In genomic region chr3:128081846-128082245, GRCh38 we compare ENCODE assay signal across 3 cellular contexts.
TF ChIP-seq lines count a peak whose summit lies in the region.

No MANE protein-coding gene starts in this region.

TF ChIP-seq in liver, 16 proteins besides CTCF, POLR2A, EP300 and RAD21:
- TF ChIP-seq ZBTB33 (IDR thresholded peaks at IDR 0.05) (peak; percentile 30), EGR1 (IDR thresholded peaks at IDR 0.05; ENCODE audit: low read depth in 2 of 2) (no peak), SP1 (IDR thresholded peaks at IDR 0.05) (no peak), JUND (IDR thresholded peaks at IDR 0.05) (peak in 1 of 2 donors; percentile 67), FOXA1 (IDR thresholded peaks at IDR 0.05) (peak; percentile 16), HNF4A (conservative IDR thresholded peaks at IDR 0.05) (peak; percentile 29 to 70), FOXA2 (IDR thresholded peaks at IDR 0.05) (peak; percentile 26), RXRA (IDR thresholded peaks at IDR 0.05) (peak; percentile 47 to 84), YY1 (IDR thresholded peaks at IDR 0.05) (peak; percentile 74), MAX (IDR thresholded peaks at IDR 0.05) (peak; percentile 56), GABPA (IDR thresholded peaks at IDR 0.05 in 1 of 2, conservative IDR thresholded peaks at IDR 0.05 in 1 of 2) (peak in 1 of 2 donors; percentile 26)

TF ChIP-seq in HepG2, 621 proteins besides CTCF, POLR2A, EP300 and RAD21 (continues in another document):
- TF ChIP-seq SNAPC5 (CRISPR knock-in tag; IDR thresholded peaks at IDR 0.05; ENCODE audit: borderline replicate concordance): no peak
- TF ChIP-seq ZNF235 (CRISPR knock-in tag; IDR thresholded peaks at IDR 0.05; ENCODE audit: borderline replicate concordance): no peak
- no peak for TF ChIP-seq ZNF362 (CRISPR knock-in tag; IDR thresholded peaks at IDR 0.05; ENCODE audit: borderline replicate concordance)
- no peak for TF ChIP-seq TRIM22 (IDR thresholded peaks at IDR 0.05)
- TF ChIP-seq RNF2 (conservative IDR thresholded peaks at IDR 0.05; ENCODE audit: low read depth): no peak
- TF ChIP-seq HDAC2 (CRISPR knock-in tag; IDR thresholded peaks at IDR 0.05): no peak
- no peak for TF ChIP-seq ZNF432 (CRISPR knock-in tag; IDR thresholded peaks at IDR 0.05; ENCODE audit: borderline replicate concordance)
- no peak for TF ChIP-seq MIER2 (CRISPR knock-in tag; IDR thresholded peaks at IDR 0.05)
- no peak for TF ChIP-seq HNF4G (IDR thresholded peaks at IDR 0.05; ENCODE audit: borderline replicate concordance, low read depth, low read length)
- no peak for TF ChIP-seq HNF4G (CRISPR knock-in tag; IDR thresholded peaks at IDR 0.05; ENCODE audit: borderline replicate concordance, low read depth)
- TF ChIP-seq RERE (CRISPR knock-in tag; IDR thresholded peaks at IDR 0.05; ENCODE audit: low read depth): no peak
- TF ChIP-seq PRDM10 (CRISPR knock-in tag; IDR thresholded peaks at IDR 0.05; ENCODE audit: low read depth): no peak

TF ChIP-seq in GM23338, 12 proteins besides CTCF, POLR2A, EP300 and RAD21:
- no peak for TF ChIP-seq STAT1 (IDR thresholded peaks at IDR 0.05; ENCODE audit: unreplicated experiment)
- TF ChIP-seq EZH2 (IDR thresholded peaks at IDR 0.05; ENCODE audit: low read depth, unreplicated experiment): no peak
